ENCODE assay signal across 8 cellular contexts in genomic region chr11:35485656-35486318, GRCh38. TPM values are rescaled to one million over a fixed set of nuclear protein-coding genes. Genes with fewer than 3 reads are reported as not detected.
DNase-seq lines count a peak whose midpoint lies in the region; ATAC-seq lines count a peak whose summit lies in the region.

No MANE protein-coding gene starts in this region.

- H3K9me3 Mint-ChIP-seq in activated T-helper 1 cell treated with anti-CD3 and anti-CD28 coated beads, Interleukin-12 subunit alpha, Interleukin-12 subunit beta, Interleukin-2, Interleukin-4 antibody, amounts not matched to agents 30 ng/mL and 10 ng/mL and 1 ng/mL, durations not matched to agents 14 hours and 24 hours and 36 hours: peaks cover 12% of the 10 kb centered on the region

- DNase-seq in DMS79 treated with DMSO at 0.1 percent for 48 hours (lab: John Stamatoyannopoulos, UW) (peak; percentile 98), Kasumi-1 (lab: John Stamatoyannopoulos, UW) (peak; percentile 86 to 87), RKO (ENCODE audit: low spot score) (peak; percentile 75), fibroblast of the conjunctiva (ENCODE audit: low read depth) (peak; percentile 66), non-pigmented ciliary epithelial cell (ENCODE audit: low read depth) (peak; percentile 19), superior temporal gyrus (ENCODE audit: extremely low spot score) (peak; percentile 94)
- DNase-seq in activated T-helper 1 cell treated with anti-CD3 and anti-CD28 coated beads, Interleukin-12 subunit alpha, Interleukin-12 subunit beta, Interleukin-2, Interleukin-4 antibody, amounts not matched to agents 30 ng/mL and 10 ng/mL and 1 ng/mL, durations not matched to agents 14 hours and 24 hours and 36 hours (ENCODE audit: low spot score): peak; percentile 34

- H3K4me3 Mint-ChIP-seq in activated T-helper 1 cell treated with anti-CD3 and anti-CD28 coated beads, Interleukin-12 subunit alpha, Interleukin-12 subunit beta, Interleukin-2, Interleukin-4 antibody, amounts not matched to agents 30 ng/mL and 10 ng/mL and 1 ng/mL, durations not matched to agents 14 hours and 24 hours and 36 hours: no peak overlapping the region

- H3K4me1 Mint-ChIP-seq in activated T-helper 1 cell treated with anti-CD3 and anti-CD28 coated beads, Interleukin-12 subunit alpha, Interleukin-12 subunit beta, Interleukin-2, Interleukin-4 antibody, amounts not matched to agents 30 ng/mL and 10 ng/mL and 1 ng/mL, durations not matched to agents 14 hours and 24 hours and 36 hours (ENCODE audit: low read depth): no peaks in the 10 kb centered on the region

- no peaks in the 10 kb centered on the region for H3K36me3 Mint-ChIP-seq in activated T-helper 1 cell treated with anti-CD3 and anti-CD28 coated beads, Interleukin-12 subunit alpha, Interleukin-12 subunit beta, Interleukin-2, Interleukin-4 antibody, amounts not matched to agents 30 ng/mL and 10 ng/mL and 1 ng/mL, durations not matched to agents 14 hours and 24 hours and 36 hours (ENCODE audit: low read depth)

- H3K27ac Mint-ChIP-seq in activated T-helper 1 cell treated with anti-CD3 and anti-CD28 coated beads, Interleukin-12 subunit alpha, Interleukin-12 subunit beta, Interleukin-2, Interleukin-4 antibody, amounts not matched to agents 30 ng/mL and 10 ng/mL and 1 ng/mL, durations not matched to agents 14 hours and 24 hours and 36 hours: no peak overlapping the region

- peak; percentile 90 for ATAC-seq in GM21717 (IDR thresholded peaks at IDR 0.05; ENCODE audit: unreplicated experiment)

- H3K27me3 Mint-ChIP-seq in activated T-helper 1 cell treated with anti-CD3 and anti-CD28 coated beads, Interleukin-12 subunit alpha, Interleukin-12 subunit beta, Interleukin-2, Interleukin-4 antibody, amounts not matched to agents 30 ng/mL and 10 ng/mL and 1 ng/mL, durations not matched to agents 14 hours and 24 hours and 36 hours (ENCODE audit: insufficient read depth): peaks cover 20% of the 10 kb centered on the region

- intact Hi-C loops in activated T-helper 1 cell treated with anti-CD3 and anti-CD28 coated beads, Interleukin-12 subunit alpha, Interleukin-12 subunit beta, Interleukin-2, Interleukin-4 antibody, amounts not matched to agents 30 ng/mL and 10 ng/mL and 1 ng/mL, durations not matched to agents 14 hours and 24 hours and 36 hours (cut with micrococcal nuclease): loop anchor here (1.0 to 10.0 kb wide), 3 partner anchors 491 to 899 kb away; no protein-coding TSS in a partner anchor

RNA-seq across cellular contexts. Expression of gene PAMR1, which starts 39.6 kb away (rescaled TPM):
- total RNA-seq in activated T-helper 1 cell treated with anti-CD3 and anti-CD28 coated beads, Interleukin-12 subunit alpha, Interleukin-12 subunit beta, Interleukin-2, Interleukin-4 antibody, amounts not matched to agents 30 ng/mL and 10 ng/mL and 1 ng/mL, durations not matched to agents 14 hours and 24 hours and 36 hours: not detected in 2 replicates

Comparison
In these comparisons a context has a peak if more than half of its experiments do, and no peak if none do; other contexts are left out.
1. Peak in every context shown above with its lines: DNase-seq and ATAC-seq.
2. DNase-seq: peak in every context shown above with its lines; median percentile 98 in DMS79 treated with DMSO at 0.1 percent for 48 hours; 94 in superior temporal gyrus; 86 in Kasumi-1; 75 in RKO; 66 in fibroblast of the conjunctiva; 34 in activated T-helper 1 cell treated with anti-CD3 and anti-CD28 coated beads, Interleukin-12 subunit alpha, Interleukin-12 subunit beta, Interleukin-2, Interleukin-4 antibody, amounts not matched to agents 30 ng/mL and 10 ng/mL and 1 ng/mL, durations not matched to agents 14 hours and 24 hours and 36 hours; 19 in non-pigmented ciliary epithelial cell.